ENCODE assay signal across 18 cellular contexts in the genomic region with DNA sequence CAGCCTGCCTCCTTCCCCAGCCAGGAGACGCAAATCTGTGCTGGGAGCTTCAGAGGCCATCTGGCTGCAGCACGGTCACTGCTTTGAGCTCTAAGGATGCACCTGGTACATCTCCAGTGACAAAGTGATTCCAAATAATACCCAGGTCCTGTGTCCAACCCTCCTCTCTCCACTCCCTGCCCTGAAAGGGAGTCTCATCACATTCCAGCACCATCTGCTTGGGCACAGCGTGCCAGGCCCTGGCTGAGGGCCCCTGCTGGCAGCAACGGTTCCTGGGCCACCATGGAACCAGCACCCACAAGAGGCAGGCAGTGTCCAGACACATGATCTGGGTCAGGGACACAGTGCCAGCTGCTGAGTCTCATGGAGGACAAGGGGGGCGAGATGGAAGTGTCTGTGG.
DNase-seq lines count a peak whose midpoint lies in the region; ATAC-seq, FAIRE-seq and TF ChIP-seq lines count a peak whose summit lies in the region.
"Had no signal": no experiment of that assay in that cellular context is flagged by ENCODE, and none has a peak within 500 bp of the region (broad histone marks: within the 10 kb centered on the region; RNA-seq: fewer than 3 reads in every experiment).

No MANE protein-coding gene starts in this region.

- H3K9me3 ChIP-seq in A549 (peaks cover 3% of the 10 kb centered on the region; the same call in 1 of the 3 replicates), ascending aorta (no peaks in the 10 kb centered on the region)

- H3K4me3 Mint-ChIP-seq in glutamatergic neuron (ENCODE audit: unreplicated experiment) = no peak overlapping the region
- H3K4me3 Mint-ChIP-seq: HFFc6 had no signal

- H3K27me3 Mint-ChIP-seq in glutamatergic neuron (ENCODE audit: unreplicated experiment) = no peaks in the 10 kb centered on the region

- no peaks in the 10 kb centered on the region for H3K36me3 ChIP-seq in ascending aorta

- no peak overlapping the region for H3K4me2 ChIP-seq in A549
- H3K4me2 ChIP-seq: KMS-11 had no signal

- TF ChIP-seq EP300 in A549 (IDR thresholded peaks at IDR 0.05) = no peak

- no peak for TF ChIP-seq POLR2A in A549 (IDR thresholded peaks at IDR 0.05; ENCODE audit: low read length)

- no peak for TF ChIP-seq RAD21 in A549 (conservative IDR thresholded peaks at IDR 0.05 in 1 of 2, IDR thresholded peaks at IDR 0.05 in 1 of 2)

- WGBS in A549 (ENCODE audit: missing lambda C conversion rate) = 74% methylated on average over 5 of the region's 5 CpGs

- peaks cover 4% of the 10 kb centered on the region for H3K36me3 Mint-ChIP-seq in glutamatergic neuron (ENCODE audit: unreplicated experiment)

- ATAC-seq in A549 (peak; percentile 44 to 47; a peak in 3 of 6 replicates), GM21423 (IDR thresholded peaks at IDR 0.05; ENCODE audit: unreplicated experiment) (no peak), HG03097 (IDR thresholded peaks at IDR 0.05; ENCODE audit: low FRiP score, unreplicated experiment) (no peak)

- no peak overlapping the region for H3K27ac Mint-ChIP-seq in glutamatergic neuron (ENCODE audit: unreplicated experiment)
- H3K27ac Mint-ChIP-seq: HFFc6 had no signal

- no peak for FAIRE-seq in A549 (lab: Jason Lieb, UNC)
- FAIRE-seq: H54 had no signal

- H3K9me3 Mint-ChIP-seq in glutamatergic neuron (ENCODE audit: unreplicated experiment) = peaks cover 1% of the 10 kb centered on the region

- POLR2A ChIA-PET in A549 (lab: Yijun Ruan, JAX) = no interaction called here

- DNase-seq in A549 (ENCODE audit: low read depth in 1 of 2, low spot score in 1 of 2) (no peak), NCI-H524 (lab: John Stamatoyannopoulos, UW) (peak; percentile 89 to 96), glutamatergic neuron (peak; percentile 30), myocyte (ENCODE audit: low read depth) (peak; percentile 27), ascending aorta (ENCODE audit: low spot score in 2 of 2) (no peak)
- DNase-seq in activated effector memory CD4-positive, alpha-beta T cell treated with Interleukin-2 at 50 U/mL for 16 hours = no peak
- DNase-seq: DMS153; EL; HFFc6; NCI-H1436 treated with DMSO at 0.1 percent for 48 hours; NCI-H345; NK-92 treated with Interleukin-12 subunit alpha and Interleukin-12 subunit beta, amount 100 ng/mL, for 24 hours; SIG-M5 had no signal

- no peak overlapping the region for H3K27ac ChIP-seq in A549
- H3K27ac ChIP-seq in ascending aorta = no peak overlapping the region
- H3K27ac ChIP-seq: C4-2B, KMS-11 had no signal

- no peak overlapping the region for H3K4me3 ChIP-seq in A549
- no peak overlapping the region for H3K4me3 ChIP-seq in ascending aorta

- CTCF ChIA-PET in A549 (lab: Yijun Ruan, JAX) = interaction anchor here (0.9 kb wide), 1 partner anchor 10 kb away, joined by 3 read pairs; no protein-coding TSS in a partner anchor

- intact Hi-C loops in ascending aorta (cut with DNase I) = no loop called here

- H3K27me3 ChIP-seq in ascending aorta = no peaks in the 10 kb centered on the region

- peaks cover 24% of the 10 kb centered on the region for H3K4me1 Mint-ChIP-seq in glutamatergic neuron (ENCODE audit: low read depth, unreplicated experiment)

- H3K4me1 ChIP-seq in A549 (no peaks in the 10 kb centered on the region), ascending aorta (no peaks in the 10 kb centered on the region)

- TF ChIP-seq CTCF in A549 (IDR thresholded peaks at IDR 0.05) (no peak), glutamatergic neuron (IDR thresholded peaks at IDR 0.05; ENCODE audit: partially characterized antibody, unreplicated experiment) (no peak), ascending aorta (IDR thresholded peaks at IDR 0.05) (no peak)

TF ChIP-seq in A549, 52 proteins besides CTCF, POLR2A, EP300 and RAD21:
- no peak for TF ChIP-seq ZSCAN20 (CRISPR knock-in tag; IDR thresholded peaks at IDR 0.05)
- no peak for TF ChIP-seq EHMT2 (IDR thresholded peaks at IDR 0.05; ENCODE audit: low read depth)
- no peak for TF ChIP-seq RCOR1 (IDR thresholded peaks at IDR 0.05; ENCODE audit: low read depth, low read length)
- no peak for TF ChIP-seq BHLHE40 (IDR thresholded peaks at IDR 0.05; ENCODE audit: low read depth, low read length)

Comparison
In these comparisons a context has a peak if more than half of its experiments do, and no peak if none do; other contexts are left out.
1. ATAC-seq: peak in A549 (2 of 2); none in GM21423 (single experiment) and HG03097 (single experiment).
2. DNase-seq: peak in NCI-H524 (2 of 2), glutamatergic neuron (single experiment) and myocyte (single experiment); none in A549 (0 of 2), ascending aorta (0 of 2) and activated effector memory CD4-positive, alpha-beta T cell treated with Interleukin-2 at 50 U/mL for 16 hours (single experiment).